16 cellular contexts compared by ENCODE assay signal in genomic region chr12:124008629-124009028, GRCh38.
"Had no signal": no experiment of that assay in that cellular context is flagged by ENCODE, and none has a peak within 500 bp of the region (broad histone marks: within the 10 kb centered on the region; RNA-seq: fewer than 3 reads in every experiment).

No MANE protein-coding gene starts in this region.

- H3K27me3 ChIP-seq: ascending aorta, suprapubic skin had no signal

- H3K9me3 Mint-ChIP-seq: activated CD8-positive, alpha-beta T cell treated with anti-CD3 and anti-CD28 coated beads for 36 hours; mesothelial cell of epicardium; T-helper 1 cell treated with Interleukin-12 subunit alpha and Interleukin-12 subunit beta and Interleukin-4 antibody, amounts not matched to agents 30 μg/mL and 1 μg/mL, for 36 hours; WTC11 had no signal

- DNase-seq: activated CD4-positive, alpha-beta T cell treated with anti-CD3 and anti-CD28 coated beads for 4 hours; activated gamma-delta T cell treated with Interleukin-2 at 50 U/mL for 16 hours; hippocampal formation; posterior cingulate gyrus; stimulated activated CD4-positive, alpha-beta T cell treated with anti-CD3 and anti-CD28 coated beads, Interleukin-4, amount 100 ng/mL, for 24 hours; stimulated activated naive CD4-positive, alpha-beta T cell had no signal

- H3K27me3 Mint-ChIP-seq: activated CD8-positive, alpha-beta T cell treated with anti-CD3 and anti-CD28 coated beads for 36 hours had no signal

- FAIRE-seq: endometrium, keratinocyte, TTC549 had no signal

- H3K4me3 Mint-ChIP-seq: activated CD8-positive, alpha-beta T cell treated with anti-CD3 and anti-CD28 coated beads for 36 hours; mesothelial cell of epicardium; WTC11 had no signal

- H3K9me3 ChIP-seq: ascending aorta, suprapubic skin had no signal

- H3K27ac Mint-ChIP-seq: activated CD8-positive, alpha-beta T cell treated with anti-CD3 and anti-CD28 coated beads for 36 hours; mesothelial cell of epicardium; WTC11 had no signal

- H3K27ac ChIP-seq: ascending aorta, skin epidermis, suprapubic skin had no signal

- ATAC-seq: activated CD8-positive, alpha-beta T cell treated with anti-CD3 and anti-CD28 coated beads for 36 hours; WTC11 had no signal

- H3K4me1 ChIP-seq: ascending aorta had no signal

- H3K4me3 ChIP-seq: ascending aorta, skin epidermis, suprapubic skin had no signal
